In genomic region chr19:13833330-13834265, GRCh38 we compare ENCODE assay signal across 1 cellular context.
TF ChIP-seq lines count a peak whose summit lies in the region.

No MANE protein-coding gene starts in this region.

TF ChIP-seq in K562, 482 proteins besides CTCF, POLR2A, EP300 and RAD21 (continued from another document and continues in another):
- TF ChIP-seq ZBTB2 (IDR thresholded peaks at IDR 0.05) (0 out of 2 replicates have a peak, but pooled peaks have one; percentile 51), ZNF408 (CRISPR knock-in tag; IDR thresholded peaks at IDR 0.05; ENCODE audit: low read depth) (no peak), NELFE (IDR thresholded peaks at IDR 0.05; ENCODE audit: insufficient read depth, insufficient read length) (no peak), ZNF324 (CRISPR knock-in tag; IDR thresholded peaks at IDR 0.05) (no peak), CHAMP1 (IDR thresholded peaks at IDR 0.05) (no peak), FOXJ2 (tag; IDR thresholded peaks at IDR 0.05) (no peak), HMGN3 (IDR thresholded peaks at IDR 0.05; ENCODE audit: borderline replicate concordance, extremely low read depth, insufficient read length, low read depth, low read length) (peak; percentile 84), U2AF2 (optimal IDR thresholded peaks at IDR 0.05; ENCODE audit: low read depth, low read length) (no peak), MTA3 (IDR thresholded peaks at IDR 0.05; ENCODE audit: borderline replicate concordance) (peak; percentile 79), ARID3B (CRISPR knock-in tag; IDR thresholded peaks at IDR 0.05; ENCODE audit: borderline replicate concordance) (no peak), POLR2AphosphoS5 (IDR thresholded peaks at IDR 0.05; ENCODE audit: control insufficient read depth, insufficient read depth, low read depth, low read length) (peak; percentile 68), ELF1 (tag; IDR thresholded peaks at IDR 0.05) (no peak), FOXK1 (CRISPR knock-in tag; IDR thresholded peaks at IDR 0.05; ENCODE audit: borderline replicate concordance) (peak; percentile 69; the same call in 1 of the 2 replicates), NR2C1 (IDR thresholded peaks at IDR 0.05) (no peak), NR2C1 (tag; IDR thresholded peaks at IDR 0.05) (no peak), THRB (CRISPR knock-in tag; conservative IDR thresholded peaks at IDR 0.05) (peak; percentile 79), FUS (optimal IDR thresholded peaks at IDR 0.05; ENCODE audit: low read depth, low read length) (peak; percentile 36), RBM25 (IDR thresholded peaks at IDR 0.05; ENCODE audit: low read depth, low read length, severe bottlenecking) (peak; percentile 100), BMI1 (IDR thresholded peaks at IDR 0.05; ENCODE audit: low read length) (no peak), SAP30 (IDR thresholded peaks at IDR 0.05; ENCODE audit: borderline replicate concordance, insufficient read depth, low read depth, low read length, poor library complexity, severe bottlenecking) (no peak), TFAP4 (CRISPR knock-in tag; IDR thresholded peaks at IDR 0.05; ENCODE audit: borderline replicate concordance) (peak; percentile 81), POLR2G (IDR thresholded peaks at IDR 0.05; ENCODE audit: low read depth, low read length) (peak; percentile 77), ESRRA (IDR thresholded peaks at IDR 0.05; ENCODE audit: borderline replicate concordance, low read depth) (peak; percentile 54; the same call in 1 of the 2 replicates), ZFX (CRISPR knock-in tag; IDR thresholded peaks at IDR 0.05) (peak; percentile 56), CREB3L1 (IDR thresholded peaks at IDR 0.05; ENCODE audit: borderline replicate concordance, low read depth) (0 out of 2 replicates have a peak, but pooled peaks have one; percentile 35), ZNF780A (CRISPR knock-in tag; IDR thresholded peaks at IDR 0.05) (no peak), YBX1 (IDR thresholded peaks at IDR 0.05) (no peak), CAMTA2 (CRISPR knock-in tag; conservative IDR thresholded peaks at IDR 0.05) (0 out of 2 replicates have a peak, but pooled peaks have one; percentile 49), RBM34 (IDR thresholded peaks at IDR 0.05; ENCODE audit: borderline replicate concordance, insufficient read depth, low read length) (0 out of 2 replicates have a peak, but pooled peaks have one; percentile 60), MYC (IDR thresholded peaks at IDR 0.05; ENCODE audit: low read depth, low read length) (peak; percentile 42; the same call in 1 of the 2 replicates), MYC (CRISPR knock-in tag; IDR thresholded peaks at IDR 0.05; ENCODE audit: borderline replicate concordance, low read depth) (no peak), PKNOX1 (IDR thresholded peaks at IDR 0.05) (peak; percentile 99), SP2 (IDR thresholded peaks at IDR 0.05; ENCODE audit: extremely low read depth, low read depth, low read length, poor library complexity, severe bottlenecking) (peak; percentile 84), RBM14 (IDR thresholded peaks at IDR 0.05; ENCODE audit: borderline replicate concordance, insufficient read depth, low read depth, low read length) (no peak), DDX20 (tag; IDR thresholded peaks at IDR 0.05; ENCODE audit: low read depth) (no peak), U2AF1 (optimal IDR thresholded peaks at IDR 0.05; ENCODE audit: low read depth, low read length) (no peak), MAFG (tag; conservative IDR thresholded peaks at IDR 0.05) (no peak), NFATC3 (IDR thresholded peaks at IDR 0.05) (no peak), BDP1 (IDR thresholded peaks at IDR 0.05; ENCODE audit: insufficient read depth, insufficient read length) (no peak), ATF7 (IDR thresholded peaks at IDR 0.05) (peak; percentile 61), CBX8 (IDR thresholded peaks at IDR 0.05; ENCODE audit: borderline replicate concordance, extremely low read depth, low read depth, low read length, poor library complexity, severe bottlenecking) (no peak), ZNF764 (CRISPR knock-in tag; IDR thresholded peaks at IDR 0.05; ENCODE audit: low read depth) (no peak), PHB2 (IDR thresholded peaks at IDR 0.05; ENCODE audit: low read depth) (no peak), ZNF384 (IDR thresholded peaks at IDR 0.05; ENCODE audit: low read depth, low read length) (0 out of 2 replicates have a peak, but pooled peaks have one; percentile 35), ZNF184 (CRISPR knock-in tag; IDR thresholded peaks at IDR 0.05) (no peak), PHB (CRISPR knock-in tag; IDR thresholded peaks at IDR 0.05) (peak; percentile 83; the same call in 1 of the 2 replicates), IRF1 (CRISPR knock-in tag; IDR thresholded peaks at IDR 0.05; ENCODE audit: borderline replicate concordance) (no peak), TSHZ1 (CRISPR knock-in tag; IDR thresholded peaks at IDR 0.05) (no peak), E4F1 (CRISPR knock-in tag; IDR thresholded peaks at IDR 0.05; ENCODE audit: borderline replicate concordance) (no peak), ZNF696 (CRISPR knock-in tag; conservative IDR thresholded peaks at IDR 0.05) (no peak), NFRKB (IDR thresholded peaks at IDR 0.05; ENCODE audit: low read depth) (no peak), RFX1 (IDR thresholded peaks at IDR 0.05) (no peak)
